Comparison of ENCODE assay signal across 14 cellular contexts in the genomic region with DNA sequence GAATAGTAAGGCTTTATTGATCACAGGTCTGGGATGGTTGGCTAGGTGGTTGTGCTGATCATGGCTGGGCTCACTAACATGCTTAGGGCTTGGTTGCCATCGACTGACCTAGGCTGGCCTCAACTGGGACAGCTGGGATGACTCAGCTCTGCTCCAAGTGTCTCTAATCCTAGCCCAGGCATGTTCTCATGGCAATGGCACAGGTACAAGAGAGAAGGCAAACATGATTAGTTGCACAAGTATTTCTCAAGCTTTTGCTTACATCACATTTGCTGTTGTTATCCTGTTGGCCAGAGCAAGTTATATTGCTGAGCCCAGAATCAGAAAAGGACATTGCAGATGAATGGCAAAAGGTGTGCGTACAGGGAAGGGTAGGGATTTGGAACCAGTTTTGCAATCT.
DNase-seq lines count a peak whose midpoint lies in the region; ATAC-seq, FAIRE-seq and TF ChIP-seq lines count a peak whose summit lies in the region.
"Had no signal": no experiment of that assay in that cellular context is flagged by ENCODE, and none has a peak within 500 bp of the region (broad histone marks: within the 10 kb centered on the region; RNA-seq: fewer than 3 reads in every experiment).

No MANE protein-coding gene starts in this region.

- ATAC-seq in stimulated activated naive CD8-positive, alpha-beta T cell treated with anti-CD3 and anti-CD28 coated beads, Interleukin-15, Interleukin-2, amounts not matched to agents 100 U/mL and 50 U/mL, for 24 hours: no peak
- ATAC-seq in HepG2 (peak; percentile 71; the same call in 2 of the 3 replicates), HG02678 (IDR thresholded peaks at IDR 0.05; ENCODE audit: unreplicated experiment) (no peak)

- H3K27me3 Mint-ChIP-seq in stimulated activated naive CD8-positive, alpha-beta T cell treated with anti-CD3 and anti-CD28 coated beads, Interleukin-15, Interleukin-2, amounts not matched to agents 100 ng/mL and 50 ng/mL, for 24 hours: peaks cover 12% of the 10 kb centered on the region

- no peak for DNase-seq in stimulated activated naive CD8-positive, alpha-beta T cell treated with anti-CD3 and anti-CD28 coated beads, Interleukin-15, Interleukin-2, amounts not matched to agents 100 U/mL and 50 U/mL, for 24 hours
- DNase-seq in mammary epithelial cell: peak; percentile 95
- DNase-seq in HepG2 (ENCODE audit: low spot score): peak; percentile 63
- no peak for DNase-seq in HuH-7 (ENCODE audit: low spot score)
- no peak for DNase-seq in AML-193 (lab: John Stamatoyannopoulos, UW)
- no peak for DNase-seq in brain microvascular endothelial cell
- DNase-seq: activated CD4-positive, alpha-beta T cell treated with anti-CD3 and anti-CD28 coated beads for 48 hours; NCI-H526; substantia nigra had no signal

- POLR2A ChIA-PET in HepG2 (lab: Yijun Ruan, JAX): no interaction called here

- H3K4me3 ChIP-seq in mammary epithelial cell (replicated peaks in 1 of 3; ENCODE audit: insufficient read depth in 1 of 3, low read depth in 2 of 3, low read length in 3 of 3): peak overlapping the region in 1 of 3 experiments; percentile 1
- H3K4me3 ChIP-seq in HepG2 (replicated peaks in 1 of 3; ENCODE audit: insufficient read depth in 1 of 3, low read depth in 2 of 3, low read length in 3 of 3): no peak overlapping the region
- H3K4me3 ChIP-seq in brain microvascular endothelial cell (ENCODE audit: low read depth, low read length): no peak overlapping the region
- H3K4me3 ChIP-seq: neural progenitor cell had no signal

- TF ChIP-seq CTCF in mammary epithelial cell (conservative IDR thresholded peaks at IDR 0.05 in 1 of 2, IDR thresholded peaks at IDR 0.05 in 1 of 2; ENCODE audit: extremely low read depth in 1 of 2, insufficient read depth in 1 of 2, low read depth in 1 of 2, low read length in 2 of 2) (no peak), HepG2 (CRISPR knock-in tag; IDR thresholded peaks at IDR 0.05) (no peak), brain microvascular endothelial cell (IDR thresholded peaks at IDR 0.05; ENCODE audit: low read depth, low read length, missing control alignments) (no peak)

- in situ Hi-C loops in mammary epithelial cell (cut with MboI; ENCODE audit: low sequenced_read_pairs in 2 of 2): no loop called here
- in situ Hi-C loops in HepG2 (cut with HindIII; ENCODE audit: extremely low pct_ligation_motif_present, low pct_unique_long_range_greater_than_20kb): no loop called here
- in situ Hi-C loops in brain microvascular endothelial cell (cut with HindIII; ENCODE audit: low pct_ligation_motif_present, low sequenced_read_pairs): no loop called here

- H3K36me3 Mint-ChIP-seq in stimulated activated naive CD8-positive, alpha-beta T cell treated with anti-CD3 and anti-CD28 coated beads, Interleukin-15, Interleukin-2, amounts not matched to agents 100 ng/mL and 50 ng/mL, for 24 hours (ENCODE audit: low read depth): peaks cover 5% of the 10 kb centered on the region
- H3K36me3 Mint-ChIP-seq: neural progenitor cell had no signal

- no peaks in the 10 kb centered on the region for H3K27me3 ChIP-seq in mammary epithelial cell (ENCODE audit: insufficient read depth, low read length)
- H3K27me3 ChIP-seq in HepG2 (ENCODE audit: control insufficient read depth in 1 of 2, insufficient read depth in 2 of 2, low read length in 2 of 2): peaks cover 0 to 4% of the 10 kb centered on the region in 2 experiments; a peak in 1 of 5 replicates
- no peaks in the 10 kb centered on the region for H3K27me3 ChIP-seq in brain microvascular endothelial cell (replicated peaks)

- peak overlapping the region; percentile 98 for H3K27ac ChIP-seq in mammary epithelial cell (ENCODE audit: insufficient read depth, low read depth, low read length)
- no peak overlapping the region for H3K27ac ChIP-seq in HepG2 (ENCODE audit: extremely low read length, insufficient read depth, low read length)
- H3K27ac ChIP-seq in brain microvascular endothelial cell: no peak overlapping the region
- H3K27ac ChIP-seq: C4-2B, neural progenitor cell had no signal

- H3K4me2 ChIP-seq in mammary epithelial cell (ENCODE audit: insufficient read depth, low read depth, low read length) (peak overlapping the region; percentile 75), HepG2 (ENCODE audit: low read depth, low read length) (no peak overlapping the region)
- H3K4me2 ChIP-seq: neural progenitor cell had no signal

- dilution Hi-C loops in mammary epithelial cell (cut with HindIII; ENCODE audit: low sequenced_read_pairs): no loop called here

- H3K79me2 ChIP-seq in mammary epithelial cell (ENCODE audit: insufficient read depth, low read length): no peaks in the 10 kb centered on the region
- no peaks in the 10 kb centered on the region for H3K79me2 ChIP-seq in HepG2 (ENCODE audit: insufficient read depth, low read length)

- H3K9ac ChIP-seq in mammary epithelial cell (ENCODE audit: insufficient read depth, low read length) (peak overlapping the region; percentile 72), HepG2 (ENCODE audit: insufficient read depth, low read depth, low read length) (no peak overlapping the region)
- H3K9ac ChIP-seq: neural progenitor cell had no signal

- no peak for TF ChIP-seq POLR2A in HepG2 (IDR thresholded peaks at IDR 0.05; ENCODE audit: insufficient read depth in 1 of 2, low read depth in 2 of 2, low read length in 2 of 2)

- 5% methylated on average over 2 of the region's 2 CpGs for WGBS in mammary epithelial cell (ENCODE audit: low coverage, missing lambda C conversion rate)
- 26% methylated on average over 2 of the region's 2 CpGs for whole genome bisulfite sequencing in HepG2 (ENCODE audit: low lambda C conversion rate)

- H3K27ac Mint-ChIP-seq in stimulated activated naive CD8-positive, alpha-beta T cell treated with anti-CD3 and anti-CD28 coated beads, Interleukin-15, Interleukin-2, amounts not matched to agents 100 ng/mL and 50 ng/mL, for 24 hours: peak overlapping the region; percentile 24
- H3K27ac Mint-ChIP-seq: neural progenitor cell had no signal

- peaks cover 21% of the 10 kb centered on the region for H3K4me1 ChIP-seq in mammary epithelial cell (ENCODE audit: insufficient read depth, low read length)
- H3K4me1 ChIP-seq in HepG2 (ENCODE audit: insufficient read depth, low read length): peaks cover 8% of the 10 kb centered on the region; the same call in 1 of the 2 replicates

- TF ChIP-seq EP300 in HepG2 (IDR thresholded peaks at IDR 0.05; ENCODE audit: low read depth in 2 of 2, low read length in 2 of 2) (no peak), HepG2 (CRISPR knock-in tag; IDR thresholded peaks at IDR 0.05; ENCODE audit: borderline replicate concordance) (no peak)

- no peaks in the 10 kb centered on the region for H4K20me1 ChIP-seq in mammary epithelial cell (ENCODE audit: insufficient read depth, low read length)
- H4K20me1 ChIP-seq in HepG2 (ENCODE audit: insufficient read depth, low read length): no peaks in the 10 kb centered on the region

- H2AFZ ChIP-seq in mammary epithelial cell (ENCODE audit: low read depth, low read length) (peak overlapping the region; percentile 47), HepG2 (ENCODE audit: low read length) (no peak overlapping the region)
- H2AFZ ChIP-seq: neural progenitor cell had no signal

- H3K4me3 Mint-ChIP-seq in stimulated activated naive CD8-positive, alpha-beta T cell treated with anti-CD3 and anti-CD28 coated beads, Interleukin-15, Interleukin-2, amounts not matched to agents 100 ng/mL and 50 ng/mL, for 24 hours: no peak overlapping the region
- H3K4me3 Mint-ChIP-seq: activated naive CD4-positive, alpha-beta T cell treated with anti-CD3 and anti-CD28 coated beads for 36 hours; neural progenitor cell had no signal

- H3K9me3 Mint-ChIP-seq in stimulated activated naive CD8-positive, alpha-beta T cell treated with anti-CD3 and anti-CD28 coated beads, Interleukin-15, Interleukin-2, amounts not matched to agents 100 ng/mL and 50 ng/mL, for 24 hours: peaks cover 6% of the 10 kb centered on the region

- FAIRE-seq in HepG2 (lab: Jason Lieb, UNC): no peak

- CTCF ChIA-PET in mammary epithelial cell (lab: Charles Lee; ENCODE audit: low non-redundant PET) (interaction anchor here (0.6 kb wide), 1 partner anchor 18 kb away, joined by 5 read pairs; no protein-coding TSS in a partner anchor), HepG2 (lab: Yijun Ruan, JAX; ENCODE audit: low intra/inter-chr PET ratio, low total read pairs) (no interaction called here)

- peaks cover 15% of the 10 kb centered on the region for H3K4me1 Mint-ChIP-seq in stimulated activated naive CD8-positive, alpha-beta T cell treated with anti-CD3 and anti-CD28 coated beads, Interleukin-15, Interleukin-2, amounts not matched to agents 100 ng/mL and 50 ng/mL, for 24 hours (ENCODE audit: low read depth)

- BruUV-seq in mammary epithelial cell (replicated peaks; lab: Mats Ljungman, UMichigan) (no TSS peak), HepG2 (replicated peaks; lab: Mats Ljungman, UMichigan) (no TSS peak)

- no peak for TF ChIP-seq RAD21 in HepG2 (CRISPR knock-in tag; IDR thresholded peaks at IDR 0.05)

- H3K9me3 ChIP-seq in mammary epithelial cell (replicated peaks; ENCODE audit: insufficient read depth, low read length) (peaks cover 9% of the 10 kb centered on the region), HepG2 (ENCODE audit: low read length) (no peaks in the 10 kb centered on the region)

- H3K36me3 ChIP-seq in mammary epithelial cell (ENCODE audit: insufficient read depth, low read length): no peaks in the 10 kb centered on the region
- H3K36me3 ChIP-seq in HepG2 (replicated peaks in 1 of 2; ENCODE audit: control insufficient read depth in 1 of 2, insufficient read depth in 2 of 2, low read length in 2 of 2): no peaks in the 10 kb centered on the region
- no peaks in the 10 kb centered on the region for H3K36me3 ChIP-seq in brain microvascular endothelial cell (replicated peaks)
- H3K36me3 ChIP-seq: neural progenitor cell had no signal

- intact Hi-C loops in mammary epithelial cell (cut with micrococcal nuclease): loop anchor here (2.0 kb wide), 2 partner anchors 34 to 68 kb away; a partner anchor contains a TSS
- intact Hi-C loops in HepG2 (cut with micrococcal nuclease; ENCODE audit: unreplicated experiment): no loop called here

TF ChIP-seq in HepG2, 621 proteins besides CTCF, POLR2A, EP300 and RAD21 (continues in another document):
- TF ChIP-seq RFX1 (IDR thresholded peaks at IDR 0.05) (peak; percentile 8; the same call in 1 of the 2 replicates), RBM39 (IDR thresholded peaks at IDR 0.05; ENCODE audit: low read depth, low read length, poor library complexity, severe bottlenecking) (no peak), ZNF598 (CRISPR knock-in tag; IDR thresholded peaks at IDR 0.05; ENCODE audit: borderline replicate concordance) (no peak), MATR3 (CRISPR knock-in tag; IDR thresholded peaks at IDR 0.05) (no peak), NCOA2 (CRISPR knock-in tag; IDR thresholded peaks at IDR 0.05) (no peak), NFE2L2 (IDR thresholded peaks at IDR 0.05; ENCODE audit: low read length) (peak; percentile 29; the same call in 1 of the 2 replicates), FOSL2 (CRISPR knock-in tag; IDR thresholded peaks at IDR 0.05) (peak; percentile 85)

Comparison
In these comparisons a context has a peak if more than half of its experiments do, and no peak if none do; other contexts are left out.
1. DNase-seq: peak in mammary epithelial cell (single experiment) and HepG2 (single experiment); none in stimulated activated naive CD8-positive, alpha-beta T cell treated with anti-CD3 and anti-CD28 coated beads, Interleukin-15, Interleukin-2, amounts not matched to agents 100 U/mL and 50 U/mL, for 24 hours (single experiment), HuH-7 (single experiment), AML-193 (0 of 2) and brain microvascular endothelial cell (single experiment).